ENCODE assay signal across 17 cellular contexts in the genomic region with DNA sequence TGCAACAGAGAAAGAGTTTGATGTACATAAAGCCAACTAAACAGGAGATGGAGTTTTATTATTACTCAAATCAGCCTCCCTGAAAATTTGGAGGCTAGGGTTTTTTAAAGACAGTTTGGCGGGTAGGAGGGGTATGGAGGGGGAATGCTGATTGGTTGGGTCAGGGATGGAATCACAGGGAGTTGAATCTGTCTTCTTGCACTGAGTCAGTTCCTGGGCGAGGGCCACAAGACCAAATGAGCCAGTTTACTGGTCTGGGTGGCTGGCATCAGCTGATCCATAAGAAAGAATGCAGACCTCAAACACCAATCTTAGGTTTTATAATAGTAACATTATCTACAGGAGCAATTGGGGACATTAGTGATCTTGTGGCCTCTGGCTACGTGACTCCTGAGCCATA.
A peak's percentile ranks its signal among the peaks of the same experiment; 100 is the strongest.
DNase-seq lines count a peak whose midpoint lies in the region; ATAC-seq, FAIRE-seq and TF ChIP-seq lines count a peak whose summit lies in the region.
"Had no signal": no experiment of that assay in that cellular context is flagged by ENCODE, and none has a peak within 500 bp of the region (broad histone marks: within the 10 kb centered on the region; RNA-seq: fewer than 3 reads in every experiment).

No MANE protein-coding gene starts in this region.

- H3K79me2 ChIP-seq in fibroblast of lung (ENCODE audit: control insufficient read depth, insufficient read depth, low read length) = no peaks in the 10 kb centered on the region

- peaks cover 4% of the 10 kb centered on the region for H3K36me3 Mint-ChIP-seq in activated naive CD4-positive, alpha-beta T cell treated with anti-CD3 and anti-CD28 coated beads, Interleukin-2, amount 50 U/mL, for 24 hours
- H3K36me3 Mint-ChIP-seq in activated naive CD4-positive, alpha-beta T cell treated with anti-CD3 and anti-CD28 coated beads, Interleukin-2, amount 50 U/mL, for 72 hours = peaks cover 15 to 38% of the 10 kb centered on the region in 2 donors

- H3K4me3 ChIP-seq in fibroblast of lung (replicated peaks in 1 of 4; ENCODE audit: control extremely low read depth in 1 of 4, insufficient read depth in 1 of 4, low read depth in 3 of 4, low read length in 4 of 4) (no peak overlapping the region), stomach smooth muscle (ENCODE audit: low read length in 2 of 2) (no peak overlapping the region), pancreas (no peak overlapping the region)
- H3K4me3 ChIP-seq: lung, SK-N-MC had no signal

- peaks cover 2% of the 10 kb centered on the region for H3K36me3 ChIP-seq in fibroblast of lung (ENCODE audit: control insufficient read depth, insufficient read depth, low read length)
- peaks cover 19 to 25% of the 10 kb centered on the region in 2 donors for H3K36me3 ChIP-seq in stomach smooth muscle (ENCODE audit: control insufficient read depth in 2 of 2, insufficient read depth in 2 of 2, low read length in 2 of 2)
- no peaks in the 10 kb centered on the region for H3K36me3 ChIP-seq in pancreas

- H3K4me2 ChIP-seq in fibroblast of lung (ENCODE audit: extremely low read depth, insufficient read depth, low read length) = no peak overlapping the region

- no peaks in the 10 kb centered on the region for H4K20me1 ChIP-seq in fibroblast of lung (ENCODE audit: control insufficient read depth, extremely low read depth, insufficient read depth, low read length)

- no peak overlapping the region for H3K4me3 Mint-ChIP-seq in activated naive CD4-positive, alpha-beta T cell treated with anti-CD3 and anti-CD28 coated beads, Interleukin-2, amount 50 U/mL, for 24 hours
- H3K4me3 Mint-ChIP-seq: neural crest cell had no signal

- H3K4me1 ChIP-seq in fibroblast of lung (ENCODE audit: control insufficient read depth, extremely low read depth, insufficient read depth, low read length) = peaks cover 6% of the 10 kb centered on the region
- H3K4me1 ChIP-seq in stomach smooth muscle (ENCODE audit: control insufficient read depth, insufficient read depth, low read length) = peaks cover 11% of the 10 kb centered on the region
- no peaks in the 10 kb centered on the region for H3K4me1 ChIP-seq in pancreas

- H3K9ac ChIP-seq in fibroblast of lung (ENCODE audit: insufficient read depth, low read length) = no peak overlapping the region
- no peak overlapping the region for H3K9ac ChIP-seq in stomach smooth muscle (ENCODE audit: low read length in 2 of 2)

- H3K27ac Mint-ChIP-seq in activated naive CD4-positive, alpha-beta T cell treated with anti-CD3 and anti-CD28 coated beads, Interleukin-2, amount 50 U/mL, for 24 hours = peak overlapping the region; percentile 20
- H3K27ac Mint-ChIP-seq in activated naive CD4-positive, alpha-beta T cell treated with anti-CD3 and anti-CD28 coated beads, Interleukin-2, amount 50 U/mL, for 72 hours = no peak overlapping the region
- H3K27ac Mint-ChIP-seq: IgD-negative memory B cell had no signal

- peaks cover 74% of the 10 kb centered on the region for H3K4me1 Mint-ChIP-seq in activated naive CD4-positive, alpha-beta T cell treated with anti-CD3 and anti-CD28 coated beads, Interleukin-2, amount 50 U/mL, for 24 hours
- H3K4me1 Mint-ChIP-seq: neural crest cell had no signal

- H3K27me3 ChIP-seq in fibroblast of lung (ENCODE audit: control insufficient read depth, insufficient read depth, low read length) (no peaks in the 10 kb centered on the region), stomach smooth muscle (ENCODE audit: control insufficient read depth in 1 of 2, insufficient read depth in 2 of 2, low read length in 2 of 2) (no peaks in the 10 kb centered on the region), pancreas (no peaks in the 10 kb centered on the region)

- H3K27ac ChIP-seq in fibroblast of lung (ENCODE audit: insufficient read depth, low read length) (peak overlapping the region; percentile 35), stomach smooth muscle (ENCODE audit: low read length) (peak overlapping the region; percentile 31), pancreas (no peak overlapping the region)
- H3K27ac ChIP-seq: SK-N-MC had no signal

- intact Hi-C loops in pancreas (cut with DNase I) = no loop called here

- no peak overlapping the region for H2AFZ ChIP-seq in fibroblast of lung (ENCODE audit: low read length)

- no peaks in the 10 kb centered on the region for H3K9me3 Mint-ChIP-seq in activated naive CD4-positive, alpha-beta T cell treated with anti-CD3 and anti-CD28 coated beads, Interleukin-2, amount 50 U/mL, for 24 hours
- peaks cover 0 to 7% of the 10 kb centered on the region in 2 donors for H3K9me3 Mint-ChIP-seq in activated naive CD4-positive, alpha-beta T cell treated with anti-CD3 and anti-CD28 coated beads, Interleukin-2, amount 50 U/mL, for 72 hours
- H3K9me3 Mint-ChIP-seq: IgD-negative memory B cell, neural crest cell had no signal

- no peak for FAIRE-seq in pancreas (lab: Jason Lieb, UNC)

- in situ Hi-C loops in SK-MEL-5 (cut with HindIII; ENCODE audit: low pct_unique_long_range_greater_than_20kb, low sequenced_read_pairs) = no loop called here

- no peaks in the 10 kb centered on the region for H3K9me3 ChIP-seq in fibroblast of lung (ENCODE audit: control insufficient read depth, insufficient read depth, low read depth, low read length)
- H3K9me3 ChIP-seq in stomach smooth muscle (ENCODE audit: control insufficient read depth in 2 of 2, low read length in 2 of 2) = no peaks in the 10 kb centered on the region
- H3K9me3 ChIP-seq in pancreas = no peaks in the 10 kb centered on the region

- TF ChIP-seq CTCF in fibroblast of lung (conservative IDR thresholded peaks at IDR 0.05 in 1 of 2, IDR thresholded peaks at IDR 0.05 in 1 of 2; ENCODE audit: low read depth in 1 of 2, low read length in 2 of 2) = no peak
- no peak for TF ChIP-seq CTCF in pancreas (IDR thresholded peaks at IDR 0.05)

- no peak for ATAC-seq in activated naive CD4-positive, alpha-beta T cell treated with anti-CD3 and anti-CD28 coated beads, Interleukin-2, amount 50 U/mL, for 72 hours
- ATAC-seq in GM21515 (IDR thresholded peaks at IDR 0.05; ENCODE audit: unreplicated experiment) (no peak), pancreas (no peak)
- ATAC-seq: HCT116 had no signal

- DNase-seq in activated naive CD4-positive, alpha-beta T cell treated with anti-CD3 and anti-CD28 coated beads, Interleukin-2, amount 50 U/mL, for 72 hours (ENCODE audit: low spot score in 2 of 2) = no peak
- peak; percentile 8 for DNase-seq in SK-MEL-5 (ENCODE audit: low read depth, low spot score)
- peak; percentile 62 to 72 for DNase-seq in fibroblast of lung (ENCODE audit: low read depth in 2 of 2)
- DNase-seq in stimulated activated CD8-positive, alpha-beta memory T cell treated with anti-CD3 and anti-CD28 coated beads, Interleukin-4, amount 100 ng/mL, for 48 hours = no peak
- DNase-seq in pancreas = no peak
- DNase-seq: ACHN; activated CD8-positive, alpha-beta memory T cell treated with anti-CD3 and anti-CD28 coated beads for 24 hours; activated gamma-delta T cell; stimulated activated naive CD4-positive, alpha-beta T cell treated with Interleukin-2 at 50 U/mL for 16 hours had no signal

- 86 to 92% methylated on average over 3 of the region's 3 CpGs for WGBS in pancreas, 2 donors

- no peaks in the 10 kb centered on the region for H3K27me3 Mint-ChIP-seq in activated naive CD4-positive, alpha-beta T cell treated with anti-CD3 and anti-CD28 coated beads, Interleukin-2, amount 50 U/mL, for 24 hours

Comparison
In these comparisons a context has a peak if more than half of its experiments do, and no peak if none do; other contexts are left out.
1. DNase-seq: peak in SK-MEL-5 (single experiment) and fibroblast of lung (2 of 2); none in activated naive CD4-positive, alpha-beta T cell treated with anti-CD3 and anti-CD28 coated beads, Interleukin-2, amount 50 U/mL, for 72 hours (0 of 2), stimulated activated CD8-positive, alpha-beta memory T cell treated with anti-CD3 and anti-CD28 coated beads, Interleukin-4, amount 100 ng/mL, for 48 hours (single experiment) and pancreas (0 of 6).
2. H3K27ac ChIP-seq: peak in fibroblast of lung (single experiment) and stomach smooth muscle (single experiment); none in pancreas (0 of 4).